8 cellular contexts compared by ENCODE assay signal in the genomic region with DNA sequence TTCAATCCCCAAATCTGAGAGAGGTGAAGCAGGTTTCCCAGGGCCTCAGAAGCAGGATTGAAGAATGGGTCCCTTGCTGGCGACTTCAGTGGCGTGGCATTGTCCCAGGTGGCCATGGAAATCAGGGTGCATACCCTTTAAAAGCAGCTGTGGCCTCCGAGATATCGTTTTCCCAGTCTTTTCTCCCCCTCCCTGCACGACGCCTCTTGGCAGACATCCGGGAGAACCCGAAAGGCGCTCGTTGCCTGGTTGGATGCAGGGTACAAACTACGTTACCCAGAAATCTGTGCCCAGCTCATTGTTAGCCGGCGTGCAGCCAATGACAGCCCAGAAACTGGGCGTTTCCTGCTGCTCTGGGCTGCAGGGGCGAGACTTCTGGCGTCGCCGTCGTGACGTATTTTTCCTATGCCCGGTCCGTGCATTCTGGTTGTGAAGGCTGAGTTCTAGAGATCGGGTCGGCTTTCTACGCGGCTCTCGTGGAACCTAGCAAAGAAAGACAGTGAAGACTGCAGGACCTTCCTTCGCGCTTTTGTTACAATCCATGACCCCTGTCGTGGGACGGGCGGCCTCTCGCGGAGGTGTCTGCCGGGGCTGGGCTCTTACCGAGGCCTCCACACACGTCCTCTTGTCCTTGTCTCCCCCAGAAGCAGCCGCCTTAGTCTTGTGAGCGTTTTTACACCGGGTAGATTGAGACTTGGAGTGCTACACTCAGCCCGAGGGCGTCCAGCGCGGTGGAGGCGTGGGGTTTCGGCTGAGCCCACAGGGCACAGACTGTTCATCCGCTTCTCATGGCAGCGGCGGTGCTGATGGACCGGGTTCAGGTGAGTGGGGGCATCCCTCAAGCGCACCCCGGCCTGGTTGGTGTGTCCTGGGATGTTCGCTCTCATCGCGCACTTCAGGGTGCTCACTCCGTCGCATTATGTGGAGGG. TPM values are rescaled to one million over a fixed set of nuclear protein-coding genes. Genes with fewer than 3 reads are reported as not detected.
A peak's percentile ranks its signal among the peaks of the same experiment; 100 is the strongest.
DNase-seq lines count a peak whose midpoint lies in the region; ATAC-seq and TF ChIP-seq lines count a peak whose summit lies in the region.

ZNF304 (plus strand) TSS at position 395 of the 929 bp plus-strand sequence; CDS start at position 789, 394 bp downstream.

- no peaks in the 10 kb centered on the region for H3K27me3 Mint-ChIP-seq in activated CD8-positive, alpha-beta T cell treated with anti-CD3 and anti-CD28 coated beads for 36 hours

- H3K4me1 ChIP-seq in lung (ENCODE audit: control insufficient read depth in 2 of 2, insufficient read depth in 2 of 2, low read length in 2 of 2) = peaks cover 8 to 11% of the 10 kb centered on the region in 2 donors

- H3K4me3 ChIP-seq in lung = peak within 1 kb of the TSS; percentile 81

- CTCF ChIA-PET in activated CD8-positive, alpha-beta T cell treated with anti-CD3 and anti-CD28 coated beads for 36 hours (lab: Charles Lee) = interaction anchor here (0.6 to 1.5 kb wide), 3 partner anchors 16 to 248 kb away, joined by 3 to 5 read pairs (median 3); no protein-coding TSS in a partner anchor

- peaks cover 30% of the 10 kb centered on the region for H3K9me3 Mint-ChIP-seq in activated CD8-positive, alpha-beta T cell treated with anti-CD3 and anti-CD28 coated beads for 36 hours

- H3K27ac ChIP-seq in C4-2B (peak within 1 kb of the TSS; percentile 69), lung (ENCODE audit: low read depth in 1 of 2, low read length in 1 of 2) (peak within 1 kb of the TSS; percentile 74 to 75)

- POLR2A ChIA-PET in activated CD8-positive, alpha-beta T cell treated with anti-CD3 and anti-CD28 coated beads for 36 hours (lab: Charles Lee) = no interaction called here

- no peaks in the 10 kb centered on the region for H3K27me3 ChIP-seq in lung (ENCODE audit: control insufficient read depth, insufficient read depth)

- TF ChIP-seq CTCF in C4-2B (conservative IDR thresholded peaks at IDR 0.05) (no peak), lung (IDR thresholded peaks at IDR 0.05; ENCODE audit: control extremely low read depth, extremely low read depth) (no peak)
- TF ChIP-seq CTCF in activated CD8-positive, alpha-beta T cell treated with anti-CD3 and anti-CD28 coated beads for 36 hours (IDR thresholded peaks at IDR 0.05) = no peak

- H3K27ac Mint-ChIP-seq in activated CD8-positive, alpha-beta T cell treated with anti-CD3 and anti-CD28 coated beads for 36 hours = peak within 1 kb of the TSS; percentile 93

- H3K9me3 ChIP-seq in lung (ENCODE audit: control insufficient read depth in 2 of 2, insufficient read depth in 1 of 2, low read length in 1 of 2) = peaks cover 0 to 29% of the 10 kb centered on the region in 2 donors

- H3K36me3 Mint-ChIP-seq in activated CD8-positive, alpha-beta T cell treated with anti-CD3 and anti-CD28 coated beads for 36 hours (ENCODE audit: low read depth) = peaks cover 48% of the 10 kb centered on the region

- peaks cover 27% of the 10 kb centered on the region for H3K4me1 Mint-ChIP-seq in activated CD8-positive, alpha-beta T cell treated with anti-CD3 and anti-CD28 coated beads for 36 hours (ENCODE audit: low read depth)

- ATAC-seq in GM19328 (IDR thresholded peaks at IDR 0.05; ENCODE audit: unreplicated experiment) (peak; percentile 97), HG03469 (IDR thresholded peaks at IDR 0.05; ENCODE audit: unreplicated experiment) (peak; percentile 89), lung (ENCODE audit: insufficient read depth, low FRiP score) (peak; percentile 95)
- peak; percentile 100 for ATAC-seq in activated CD8-positive, alpha-beta T cell treated with anti-CD3 and anti-CD28 coated beads for 36 hours

- peaks cover 18 to 20% of the 10 kb centered on the region in 2 donors for H3K36me3 ChIP-seq in lung (ENCODE audit: control insufficient read depth in 2 of 2, insufficient read depth in 2 of 2, low read length in 2 of 2)

- DNase-seq in NCI-H69 (lab: John Stamatoyannopoulos, UW) (peak; percentile 98), lung (ENCODE audit: low spot score) (peak; percentile 93)
- peak; percentile 93 for DNase-seq in activated CD8-positive, alpha-beta T cell treated with anti-CD3 and anti-CD28 coated beads for 36 hours
- DNase-seq in effector CD8-positive, alpha-beta T cell (lab: John Stamatoyannopoulos, UW) = peak; percentile 65
- peak; percentile 67 to 79 (median 76) for DNase-seq in stimulated activated CD4-positive, alpha-beta T cell treated with anti-CD3 and anti-CD28 coated beads, TNF-alpha, amount 100 ng/mL, for 24 hours (ENCODE audit: low read depth in 3 of 3)

- whole genome bisulfite sequencing in lung, 2 donors = 2 to 3% methylated on average over 57 of the region's 57 CpGs

- intact Hi-C loops in activated CD8-positive, alpha-beta T cell treated with anti-CD3 and anti-CD28 coated beads for 36 hours (cut with micrococcal nuclease) = no loop called here

- peak within 1 kb of the TSS; percentile 96 for H3K4me3 Mint-ChIP-seq in activated CD8-positive, alpha-beta T cell treated with anti-CD3 and anti-CD28 coated beads for 36 hours

RNA-seq across cellular contexts. Expression of gene ZNF304, which starts in this region (rescaled TPM):
- 1 to 10 TPM; 6.6 to 6.7 TPM for total RNA-seq in activated CD8-positive, alpha-beta T cell treated with anti-CD3 and anti-CD28 coated beads for 36 hours
- 10 to 100 TPM in 1 of 2 donors, 1 to 10 TPM in 1; 7.9 to 13.5 TPM for total RNA-seq in lung
- 1 to 10 TPM; 2.6 to 3.8 TPM for polyA plus RNA-seq in lung

Comparison
In these comparisons a context has a peak if more than half of its experiments do, and no peak if none do; other contexts are left out.
1. Peak in every context shown above with its lines: DNase-seq, ATAC-seq, H3K4me3 ChIP-seq and H3K27ac ChIP-seq.